ENCODE assay signal across 20 cellular contexts in the genomic region with DNA sequence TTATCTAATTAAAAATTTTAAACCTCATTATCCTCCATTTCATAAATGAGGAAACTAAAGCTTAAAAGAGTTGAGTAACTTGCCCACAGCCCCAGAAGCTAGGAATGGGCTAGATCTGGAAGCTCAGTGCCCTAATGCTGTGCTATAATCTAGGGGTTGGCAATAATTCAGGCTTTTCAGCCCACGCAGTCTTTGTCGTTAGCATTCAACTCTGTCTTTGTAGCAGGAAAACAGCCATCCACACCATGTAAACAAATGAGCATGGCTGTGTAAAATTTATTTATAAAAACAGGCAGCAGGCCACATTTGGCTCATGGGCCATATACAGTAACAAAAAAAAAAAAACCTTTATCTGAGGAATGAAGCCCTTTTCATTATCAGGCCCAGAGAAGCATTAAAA.
"Had no signal": no experiment of that assay in that cellular context is flagged by ENCODE, and none has a peak within 500 bp of the region (broad histone marks: within the 10 kb centered on the region; RNA-seq: fewer than 3 reads in every experiment).

No MANE protein-coding gene starts in this region.

- H3K27ac ChIP-seq: pancreas had no signal

- H3K27me3 ChIP-seq: pancreas, stomach had no signal

- H3K36me3 Mint-ChIP-seq: activated naive CD4-positive, alpha-beta T cell treated with anti-CD3 and anti-CD28 coated beads, Interleukin-2, amount 50 U/mL, for 24 hours; memory B cell; naive B cell; stimulated activated effector memory CD8-positive, alpha-beta T cell treated with anti-CD3 and anti-CD28 coated beads, Interleukin-12 subunit alpha, Interleukin-12 subunit beta, amount 100 ng/mL, for 72 hours had no signal

- H3K9me3 ChIP-seq: mucosa of descending colon, pancreas, stomach had no signal

- H3K36me3 ChIP-seq: pancreas, stomach had no signal

- ATAC-seq: activated T-cell treated with anti-CD3 and anti-CD28 coated beads, Interleukin-2, amount 50 U/mL, for 72 hours; left ventricle myocardium superior; mucosa of descending colon; pancreas; sciatic nerve; stimulated activated effector memory CD8-positive, alpha-beta T cell treated with anti-CD3 and anti-CD28 coated beads, Interleukin-12 subunit alpha, Interleukin-12 subunit beta, amount 100 ng/mL, for 72 hours; T-helper 17 cell had no signal

- H3K27ac Mint-ChIP-seq: activated naive CD4-positive, alpha-beta T cell treated with anti-CD3 and anti-CD28 coated beads, Interleukin-2, amount 50 U/mL, for 24 hours; activated T-cell treated with anti-CD3 and anti-CD28 coated beads, Interleukin-2, amount 50 U/mL, for 72 hours; dendritic cell treated with granulocyte-macrophage colony-stimulating factor and Interleukin-4, amounts not matched to agents 40 ng/mL and 50 ng/mL, for 4 days; memory B cell; naive B cell; stimulated activated effector memory CD8-positive, alpha-beta T cell treated with anti-CD3 and anti-CD28 coated beads, Interleukin-12 subunit alpha, Interleukin-12 subunit beta, amount 100 ng/mL, for 72 hours; T-helper 17 cell had no signal

- H3K4me1 Mint-ChIP-seq: activated naive CD4-positive, alpha-beta T cell treated with anti-CD3 and anti-CD28 coated beads, Interleukin-2, amount 50 U/mL, for 24 hours; memory B cell; naive B cell; stimulated activated effector memory CD8-positive, alpha-beta T cell treated with anti-CD3 and anti-CD28 coated beads, Interleukin-12 subunit alpha, Interleukin-12 subunit beta, amount 100 ng/mL, for 72 hours; T-helper 17 cell had no signal

- H3K4me1 ChIP-seq: pancreas had no signal

- H3K27me3 Mint-ChIP-seq: dendritic cell treated with granulocyte-macrophage colony-stimulating factor and Interleukin-4, amounts not matched to agents 40 ng/mL and 50 ng/mL, for 4 days had no signal

- DNase-seq: activated CD4-positive, alpha-beta T cell treated with anti-CD3 and anti-CD28 coated beads, Interleukin-2, amount 50 U/mL, for 4 hours; activated effector memory CD4-positive, alpha-beta T cell treated with anti-CD3 and anti-CD28 coated beads, Interleukin-2, amount 50 U/mL, for 16 hours; activated T-cell treated with anti-CD3 and anti-CD28 coated beads, Interleukin-2, amount 50 U/mL, for 72 hours; effector memory CD4-positive, alpha-beta T cell; foreskin melanocyte; glutamatergic neuron; hypothalamus; left ventricle myocardium superior; mucosa of descending colon; naive B cell; pancreas; stimulated activated CD4-positive, alpha-beta T cell treated with anti-CD3 and anti-CD28 coated beads, Interleukin-4, amount 100 ng/mL, for 24 hours; stomach; T-helper 17 cell; trophoblast cell had no signal

- H3K4me3 ChIP-seq: mucosa of descending colon, pancreas, stomach had no signal

- H3K4me3 Mint-ChIP-seq: activated naive CD4-positive, alpha-beta T cell treated with anti-CD3 and anti-CD28 coated beads, Interleukin-2, amount 50 U/mL, for 24 hours; activated T-cell treated with anti-CD3 and anti-CD28 coated beads, Interleukin-2, amount 50 U/mL, for 72 hours; dendritic cell treated with granulocyte-macrophage colony-stimulating factor and Interleukin-4, amounts not matched to agents 40 ng/mL and 50 ng/mL, for 4 days; memory B cell; naive B cell; stimulated activated effector memory CD8-positive, alpha-beta T cell treated with anti-CD3 and anti-CD28 coated beads, Interleukin-12 subunit alpha, Interleukin-12 subunit beta, amount 100 ng/mL, for 72 hours; T-helper 17 cell had no signal

- H3K9me3 Mint-ChIP-seq: activated naive CD4-positive, alpha-beta T cell treated with anti-CD3 and anti-CD28 coated beads, Interleukin-2, amount 50 U/mL, for 24 hours; activated T-cell treated with anti-CD3 and anti-CD28 coated beads, Interleukin-2, amount 50 U/mL, for 72 hours; dendritic cell treated with granulocyte-macrophage colony-stimulating factor and Interleukin-4, amounts not matched to agents 40 ng/mL and 50 ng/mL, for 4 days; memory B cell; stimulated activated effector memory CD8-positive, alpha-beta T cell treated with anti-CD3 and anti-CD28 coated beads, Interleukin-12 subunit alpha, Interleukin-12 subunit beta, amount 100 ng/mL, for 72 hours had no signal
